ENCODE assay signal across 9 cellular contexts in genomic region chr14:29926228-29926627, GRCh38. TPM values are rescaled to one million over a fixed set of nuclear protein-coding genes. Genes with fewer than 3 reads are reported as not detected.
DNase-seq lines count a peak whose midpoint lies in the region; ATAC-seq and TF ChIP-seq lines count a peak whose summit lies in the region.
"Had no signal": no experiment of that assay in that cellular context is flagged by ENCODE, and none has a peak within 500 bp of the region (broad histone marks: within the 10 kb centered on the region; RNA-seq: fewer than 3 reads in every experiment).

No MANE protein-coding gene starts in this region.

- no peak for TF ChIP-seq CTCF in heart left ventricle (IDR thresholded peaks at IDR 0.05)
- TF ChIP-seq CTCF in chondrocyte (IDR thresholded peaks at IDR 0.05) = no peak
- no peak for TF ChIP-seq CTCF in mesothelial cell of epicardium (IDR thresholded peaks at IDR 0.05; ENCODE audit: unreplicated experiment)
- no peak for TF ChIP-seq CTCF in uterus (IDR thresholded peaks at IDR 0.05)
- no peak for TF ChIP-seq CTCF in natural killer cell (IDR thresholded peaks at IDR 0.05)

- peaks cover 0 to 25% (median 13%) of the 10 kb centered on the region in 12 donors for H3K4me1 ChIP-seq in heart left ventricle
- H3K4me1 ChIP-seq in uterus = no peaks in the 10 kb centered on the region

- 12 to 18% (median 16%) methylated on average over 8 of the region's 8 CpGs for WGBS in heart left ventricle, 4 donors

- H3K27ac ChIP-seq in heart left ventricle (peak overlapping the region in 2 of 12 donors; percentile 81 to 86), uterus (no peak overlapping the region)

- H3K36me3 Mint-ChIP-seq in chondrocyte (ENCODE audit: low read depth) = no peaks in the 10 kb centered on the region
- H3K36me3 Mint-ChIP-seq in mesothelial cell of epicardium = no peaks in the 10 kb centered on the region
- peaks cover 7% of the 10 kb centered on the region for H3K36me3 Mint-ChIP-seq in natural killer cell

- H3K27me3 ChIP-seq in heart left ventricle (peaks cover 0 to 20% (median 0%) of the 10 kb centered on the region in 9 donors), uterus (no peaks in the 10 kb centered on the region)

- TF ChIP-seq POLR2A in heart left ventricle (IDR thresholded peaks at IDR 0.05) (no peak), uterus (IDR thresholded peaks at IDR 0.05) (no peak)

- no peaks in the 10 kb centered on the region for H3K9me3 Mint-ChIP-seq in chondrocyte (ENCODE audit: low read depth)
- H3K9me3 Mint-ChIP-seq in mesothelial cell of epicardium = no peaks in the 10 kb centered on the region
- H3K9me3 Mint-ChIP-seq in natural killer cell = peaks cover 9 to 11% of the 10 kb centered on the region in 2 donors

- H3K27me3 Mint-ChIP-seq in chondrocyte (ENCODE audit: low read depth) (no peaks in the 10 kb centered on the region), mesothelial cell of epicardium (ENCODE audit: low read depth) (no peaks in the 10 kb centered on the region), natural killer cell (ENCODE audit: low read depth in 2 of 2) (peaks cover 23 to 33% of the 10 kb centered on the region in 2 donors)

- no peaks in the 10 kb centered on the region for H3K36me3 ChIP-seq in heart left ventricle
- no peaks in the 10 kb centered on the region for H3K36me3 ChIP-seq in uterus

- DNase-seq in heart left ventricle (no peak), left ventricle myocardium superior (no peak), chondrocyte (ENCODE audit: low spot score) (no peak), mesothelial cell of epicardium (ENCODE audit: low spot score in 2 of 2, unreplicated experiment in 2 of 2) (no peak), uterus (no peak), SW480 (ENCODE audit: low spot score) (no peak), nucleus accumbens (lab: John Stamatoyannopoulos, UW) (no peak), natural killer cell (no peak)
- DNase-seq: stimulated activated naive CD4-positive, alpha-beta T cell treated with Interleukin-2 at 50 U/mL for 16 hours had no signal

- H3K27ac Mint-ChIP-seq in chondrocyte (ENCODE audit: unreplicated experiment) (peak overlapping the region; percentile 71), mesothelial cell of epicardium (peak overlapping the region; percentile 60), natural killer cell (no peak overlapping the region)

- H3K9me3 ChIP-seq in heart left ventricle = no peaks in the 10 kb centered on the region
- H3K9me3 ChIP-seq in uterus = no peaks in the 10 kb centered on the region

- intact Hi-C loops in heart left ventricle (cut with DNase I) (loop anchor here in 7 of 10 donors (5.0 to 10.0 kb wide), 7 partner anchors 111 to 374 kb away; no protein-coding TSS in a partner anchor), left ventricle myocardium superior (cut with micrococcal nuclease) (no loop called here), uterus (cut with DNase I; ENCODE audit: low total_unique reads) (no loop called here), natural killer cell (cut with micrococcal nuclease) (no loop called here)

- H3K4me1 Mint-ChIP-seq in chondrocyte (ENCODE audit: low read depth) (peaks cover 25% of the 10 kb centered on the region), mesothelial cell of epicardium (peaks cover 35% of the 10 kb centered on the region), natural killer cell (peaks cover 4 to 6% of the 10 kb centered on the region in 2 donors)

- peak overlapping the region; percentile 86 for H3K4me3 Mint-ChIP-seq in chondrocyte (ENCODE audit: unreplicated experiment)
- H3K4me3 Mint-ChIP-seq in mesothelial cell of epicardium = peak overlapping the region; percentile 88
- H3K4me3 Mint-ChIP-seq in natural killer cell = no peak overlapping the region

- H3K4me3 ChIP-seq in heart left ventricle (peak overlapping the region in 11 of 12 donors; percentile 65 to 93 (median 83)), uterus (peak overlapping the region; percentile 59 to 89)

- ATAC-seq in heart left ventricle (no peak), left ventricle myocardium superior (no peak), natural killer cell (no peak)

RNA-seq across cellular contexts. Expression of gene PRKD1, which starts 1.4 kb away (rescaled TPM):
- total RNA-seq in heart left ventricle (1 to 10 TPM; 2.1 to 8.8 (median 3.7) TPM), left ventricle myocardium superior (3.0 TPM), chondrocyte (10.1 to 14.5 TPM (median 11.1 TPM) in 3 replicates), mesothelial cell of epicardium (25.3 to 27.3 TPM (median 26.8 TPM) in 3 replicates), uterus (10 to 100 TPM in 3 of 4 donors, 1 to 10 TPM in 1; 6.4 to 47.9 (median 31.5) TPM), natural killer cell (not detected)
- polyA plus RNA-seq in heart left ventricle = 1 to 10 TPM in 1 of 2 donors, under 1 TPM in 1; 0.99 to 1.8 TPM

Comparison
In these comparisons a context has a peak if more than half of its experiments do, and no peak if none do; other contexts are left out.
1. intact Hi-C loops: an anchor here in heart left ventricle (5.0 to 10.0 kb wide); none called in left ventricle myocardium superior, uterus and natural killer cell.
2. H3K27ac Mint-ChIP-seq: peak in chondrocyte (single experiment) and mesothelial cell of epicardium (single experiment); none in natural killer cell (0 of 2).